36 cellular contexts compared by ENCODE assay signal in genomic region chr5:61001647-61002046, GRCh38.
"Had no signal": no experiment of that assay in that cellular context is flagged by ENCODE, and none has a peak within 500 bp of the region (broad histone marks: within the 10 kb centered on the region; RNA-seq: fewer than 3 reads in every experiment).

No MANE protein-coding gene starts in this region.

- ATAC-seq: activated CD4-positive, alpha-beta T cell treated with anti-CD3 and anti-CD28 coated beads for 36 hours; activated CD8-positive, alpha-beta memory T cell treated with anti-CD3 and anti-CD28 coated beads, Interleukin-2, amount 10 ng/mL, durations not matched to agents 7 days and 5 days; activated CD8-positive, alpha-beta T cell treated with anti-CD3 and anti-CD28 coated beads, Interleukin-2, amount 10 ng/mL, durations not matched to agents 7 days and 5 days; activated naive CD4-positive, alpha-beta T cell treated with anti-CD3 and anti-CD28 coated beads, Interleukin-2, amount 50 U/mL, for 72 hours; body of pancreas had no signal

- H3K9me3 ChIP-seq: adrenal gland, body of pancreas, breast epithelium had no signal

- H3K4me1 Mint-ChIP-seq: activated CD4-positive, alpha-beta memory T cell treated with anti-CD3 and anti-CD28 coated beads, Interleukin-2, amount 10 ng/mL, durations not matched to agents 7 days and 5 days; activated CD4-positive, alpha-beta T cell treated with anti-CD3 and anti-CD28 coated beads, Interleukin-2, amount 10 ng/mL, durations not matched to agents 7 days and 5 days had no signal

- H3K9me3 Mint-ChIP-seq: activated B cell treated with CpG ODN at 0.5 μM for 24 hours; activated CD4-positive, alpha-beta memory T cell treated with anti-CD3 and anti-CD28 coated beads, Interleukin-2, amount 10 ng/mL, durations not matched to agents 7 days and 5 days; activated CD4-positive, alpha-beta T cell treated with anti-CD3 and anti-CD28 coated beads, Interleukin-2, amount 10 ng/mL, durations not matched to agents 7 days and 5 days; activated naive CD8-positive, alpha-beta T cell treated with anti-CD3 and anti-CD28 coated beads for 36 hours; activated T-cell treated with anti-CD3 and anti-CD28 coated beads, Interleukin-2, amount 50 U/mL, for 24 hours; activated T-helper 2 cell treated with anti-CD3 and anti-CD28 coated beads, Interferon-gamma antibody, Interleukin-2, Interleukin-4, amounts not matched to agents 10 μg/mL and 5 μg/mL and 100 μg/mL, durations not matched to agents 14 hours and 24 hours and 36 hours; T-helper 1 cell treated with Interleukin-12 subunit alpha and Interleukin-12 subunit beta and Interleukin-4 antibody, amounts not matched to agents 30 μg/mL and 1 μg/mL, for 36 hours; T-helper 2 cell treated with Interferon-gamma antibody and Interleukin-4, amounts not matched to agents 5 μg/mL and 100 μg/mL, for 36 hours had no signal

- FAIRE-seq: astrocyte, TTC549 had no signal

- H3K27ac ChIP-seq: adrenal gland, body of pancreas, brain microvascular endothelial cell, breast epithelium, VCaP had no signal

- H3K27me3 Mint-ChIP-seq: activated B cell treated with CpG ODN at 0.5 μM for 24 hours; activated CD4-positive, alpha-beta memory T cell treated with anti-CD3 and anti-CD28 coated beads, Interleukin-2, amount 10 ng/mL, durations not matched to agents 7 days and 5 days; activated CD4-positive, alpha-beta T cell treated with anti-CD3 and anti-CD28 coated beads for 36 hours; activated CD4-positive, alpha-beta T cell treated with anti-CD3 and anti-CD28 coated beads, Interleukin-2, amount 10 ng/mL, durations not matched to agents 7 days and 5 days; activated CD8-positive, alpha-beta memory T cell treated with anti-CD3 and anti-CD28 coated beads, Interleukin-2, amount 10 ng/mL, durations not matched to agents 7 days and 5 days; activated naive CD8-positive, alpha-beta T cell treated with anti-CD3 and anti-CD28 coated beads for 36 hours; activated T-cell treated with anti-CD3 and anti-CD28 coated beads, Interleukin-2, amount 50 U/mL, for 24 hours had no signal

- H3K27me3 ChIP-seq: adrenal gland, body of pancreas, brain microvascular endothelial cell, breast epithelium had no signal

- H3K4me3 ChIP-seq: adrenal gland, body of pancreas, breast epithelium had no signal

- H3K4me3 Mint-ChIP-seq: activated B cell treated with CpG ODN at 0.5 μM for 24 hours; activated CD4-positive, alpha-beta memory T cell treated with anti-CD3 and anti-CD28 coated beads, Interleukin-2, amount 10 ng/mL, durations not matched to agents 7 days and 5 days; activated CD4-positive, alpha-beta T cell treated with anti-CD3 and anti-CD28 coated beads for 36 hours; activated CD4-positive, alpha-beta T cell treated with anti-CD3 and anti-CD28 coated beads, Interleukin-2, amount 10 ng/mL, durations not matched to agents 7 days and 5 days; activated CD8-positive, alpha-beta memory T cell treated with anti-CD3 and anti-CD28 coated beads, Interleukin-2, amount 10 ng/mL, durations not matched to agents 7 days and 5 days; activated CD8-positive, alpha-beta T cell treated with anti-CD3 and anti-CD28 coated beads, Interleukin-2, amount 10 ng/mL, durations not matched to agents 7 days and 5 days; activated naive CD4-positive, alpha-beta T cell treated with anti-CD3 and anti-CD28 coated beads for 36 hours; activated naive CD8-positive, alpha-beta T cell treated with anti-CD3 and anti-CD28 coated beads for 36 hours; activated T-cell treated with anti-CD3 and anti-CD28 coated beads, Interleukin-2, amount 50 U/mL, for 24 hours; T-helper 1 cell treated with Interleukin-12 subunit alpha and Interleukin-12 subunit beta and Interleukin-4 antibody, amounts not matched to agents 30 μg/mL and 1 μg/mL, for 36 hours; T-helper 2 cell treated with Interferon-gamma antibody and Interleukin-4, amounts not matched to agents 5 μg/mL and 100 μg/mL, for 36 hours had no signal

- H3K4me1 ChIP-seq: adrenal gland, body of pancreas, breast epithelium had no signal

- DNase-seq: activated B cell treated with CpG ODN at 0.5 μM for 24 hours; activated CD4-positive, alpha-beta memory T cell treated with anti-CD3 and anti-CD28 coated beads, Interleukin-2, amount 10 ng/mL, durations not matched to agents 7 days and 5 days; activated CD4-positive, alpha-beta T cell treated with anti-CD3 and anti-CD28 coated beads for 1 hour; activated CD4-positive, alpha-beta T cell treated with anti-CD3 and anti-CD28 coated beads for 36 hours; activated CD4-positive, alpha-beta T cell treated with anti-CD3 and anti-CD28 coated beads for 48 hours; activated CD4-positive, alpha-beta T cell treated with anti-CD3 and anti-CD28 coated beads, Interleukin-2, amount 10 ng/mL, durations not matched to agents 7 days and 5 days; activated CD4-positive, alpha-beta T cell treated with anti-CD3 and anti-CD28 coated beads, Interleukin-2, amount 50 U/mL, for 48 hours; activated CD8-positive, alpha-beta memory T cell treated with anti-CD3 and anti-CD28 coated beads for 24 hours; activated CD8-positive, alpha-beta memory T cell treated with anti-CD3 and anti-CD28 coated beads, Interleukin-2, amount 10 ng/mL, durations not matched to agents 7 days and 5 days; activated CD8-positive, alpha-beta memory T cell treated with anti-CD3 and anti-CD28 coated beads, Interleukin-2, amount 50 U/mL, for 48 hours; activated CD8-positive, alpha-beta T cell treated with anti-CD3 and anti-CD28 coated beads, Interleukin-2, amount 10 ng/mL, durations not matched to agents 7 days and 5 days; activated effector memory CD4-positive, alpha-beta T cell treated with Interleukin-2 at 50 U/mL for 16 hours; activated gamma-delta T cell treated with Interleukin-2 at 50 U/mL for 16 hours; activated naive CD4-positive, alpha-beta T cell; activated naive CD4-positive, alpha-beta T cell treated with anti-CD3 and anti-CD28 coated beads for 36 hours; activated naive CD4-positive, alpha-beta T cell treated with anti-CD3 and anti-CD28 coated beads, Interleukin-2, amount 50 U/mL, for 16 hours; activated naive CD8-positive, alpha-beta T cell treated with anti-CD3 and anti-CD28 coated beads for 36 hours; activated T-cell treated with anti-CD3 and anti-CD28 coated beads, Interleukin-2, amount 50 U/mL, for 24 hours; activated T-cell treated with anti-CD3 and anti-CD28 coated beads, Interleukin-2, amount 50 U/mL, for 48 hours; adrenal gland; amniotic stem cell; aorta; body of pancreas; brain microvascular endothelial cell; central memory CD4-positive, alpha-beta T cell; cerebellar nuclear complex; T-helper 2 cell; T-helper 9 cell had no signal

- H3K27ac Mint-ChIP-seq: activated B cell treated with CpG ODN at 0.5 μM for 24 hours; activated CD4-positive, alpha-beta memory T cell treated with anti-CD3 and anti-CD28 coated beads, Interleukin-2, amount 10 ng/mL, durations not matched to agents 7 days and 5 days; activated CD4-positive, alpha-beta T cell treated with anti-CD3 and anti-CD28 coated beads for 36 hours; activated CD4-positive, alpha-beta T cell treated with anti-CD3 and anti-CD28 coated beads, Interleukin-2, amount 10 ng/mL, durations not matched to agents 7 days and 5 days; activated CD8-positive, alpha-beta memory T cell treated with anti-CD3 and anti-CD28 coated beads, Interleukin-2, amount 10 ng/mL, durations not matched to agents 7 days and 5 days; activated CD8-positive, alpha-beta T cell treated with anti-CD3 and anti-CD28 coated beads, Interleukin-2, amount 10 ng/mL, durations not matched to agents 7 days and 5 days; activated naive CD4-positive, alpha-beta T cell treated with anti-CD3 and anti-CD28 coated beads for 36 hours; activated naive CD4-positive, alpha-beta T cell treated with anti-CD3 and anti-CD28 coated beads, Interleukin-2, amount 50 U/mL, for 72 hours; activated naive CD8-positive, alpha-beta T cell treated with anti-CD3 and anti-CD28 coated beads for 36 hours; activated T-cell treated with anti-CD3 and anti-CD28 coated beads, Interleukin-2, amount 50 U/mL, for 24 hours; activated T-helper 2 cell treated with anti-CD3 and anti-CD28 coated beads, Interferon-gamma antibody, Interleukin-2, Interleukin-4, amounts not matched to agents 10 μg/mL and 5 μg/mL and 100 μg/mL, durations not matched to agents 14 hours and 24 hours and 36 hours; T-helper 1 cell treated with Interleukin-12 subunit alpha and Interleukin-12 subunit beta and Interleukin-4 antibody, amounts not matched to agents 30 μg/mL and 1 μg/mL, for 36 hours; T-helper 2 cell treated with Interferon-gamma antibody and Interleukin-4, amounts not matched to agents 5 μg/mL and 100 μg/mL, for 36 hours had no signal

- H3K36me3 Mint-ChIP-seq: activated CD8-positive, alpha-beta memory T cell treated with anti-CD3 and anti-CD28 coated beads, Interleukin-2, amount 10 ng/mL, durations not matched to agents 7 days and 5 days had no signal

- H3K36me3 ChIP-seq: adrenal gland, brain microvascular endothelial cell, breast epithelium had no signal
